16 cellular contexts compared by ENCODE assay signal in genomic region chr4:112152496-112152895, GRCh38. TPM values are rescaled to one million over a fixed set of nuclear protein-coding genes. Genes with fewer than 3 reads are reported as not detected.
DNase-seq lines count a peak whose midpoint lies in the region; ATAC-seq and TF ChIP-seq lines count a peak whose summit lies in the region.
"Had no signal": no experiment of that assay in that cellular context is flagged by ENCODE, and none has a peak within 500 bp of the region (broad histone marks: within the 10 kb centered on the region; RNA-seq: fewer than 3 reads in every experiment).

No MANE protein-coding gene starts in this region.

- no peaks in the 10 kb centered on the region for H3K27me3 ChIP-seq in DOHH2 (ENCODE audit: control insufficient read depth, low read length)
- no peaks in the 10 kb centered on the region for H3K27me3 ChIP-seq in naive thymus-derived CD4-positive, alpha-beta T cell (ENCODE audit: control insufficient read depth in 2 of 2, insufficient read depth in 2 of 2, low read length in 2 of 2)
- H3K27me3 ChIP-seq: SJSA1 had no signal

- no peaks in the 10 kb centered on the region for H3K27me3 Mint-ChIP-seq in activated T-cell treated with anti-CD3 and anti-CD28 coated beads, Interleukin-2, amount 50 U/mL, for 72 hours (ENCODE audit: low read depth)
- no peaks in the 10 kb centered on the region for H3K27me3 Mint-ChIP-seq in activated T-helper 17 cell treated with anti-CD3 and anti-CD28 coated beads, Interleukin-2, amount 50 U/mL, for 72 hours
- H3K27me3 Mint-ChIP-seq in naive thymus-derived CD4-positive, alpha-beta T cell: no peaks in the 10 kb centered on the region
- H3K27me3 Mint-ChIP-seq: CD8-positive, alpha-beta memory T cell had no signal

- peaks cover 72% of the 10 kb centered on the region for H3K4me1 Mint-ChIP-seq in activated T-cell treated with anti-CD3 and anti-CD28 coated beads, Interleukin-2, amount 50 U/mL, for 72 hours (ENCODE audit: low read depth)
- peaks cover 40% of the 10 kb centered on the region for H3K4me1 Mint-ChIP-seq in activated T-helper 17 cell treated with anti-CD3 and anti-CD28 coated beads, Interleukin-2, amount 50 U/mL, for 72 hours
- H3K4me1 Mint-ChIP-seq in naive thymus-derived CD4-positive, alpha-beta T cell: peaks cover 25 to 61% (median 48%) of the 10 kb centered on the region in 7 donors

- H3K4me1 ChIP-seq in DOHH2 (ENCODE audit: control insufficient read depth, low read length): peaks cover 70% of the 10 kb centered on the region
- H3K4me1 ChIP-seq in naive thymus-derived CD4-positive, alpha-beta T cell (ENCODE audit: control insufficient read depth in 2 of 2, insufficient read depth in 2 of 2, low read length in 2 of 2): peaks cover 0 to 15% of the 10 kb centered on the region in 2 donors
- H3K4me1 ChIP-seq: SJSA1 had no signal

- peak overlapping the region; percentile 74 to 82 for H3K4me3 Mint-ChIP-seq in activated T-cell treated with anti-CD3 and anti-CD28 coated beads, Interleukin-2, amount 50 U/mL, for 72 hours
- peak overlapping the region; percentile 76 for H3K4me3 Mint-ChIP-seq in activated T-helper 17 cell treated with anti-CD3 and anti-CD28 coated beads, Interleukin-2, amount 50 U/mL, for 72 hours
- H3K4me3 Mint-ChIP-seq in naive thymus-derived CD4-positive, alpha-beta T cell: peak overlapping the region in 4 of 10 donors; percentile 11 to 68 (median 54)

- peaks cover 0 to 8% of the 10 kb centered on the region in 2 donors for H3K36me3 Mint-ChIP-seq in activated T-cell treated with anti-CD3 and anti-CD28 coated beads, Interleukin-2, amount 50 U/mL, for 72 hours (ENCODE audit: insufficient read depth in 2 of 2)
- H3K36me3 Mint-ChIP-seq in activated T-helper 17 cell treated with anti-CD3 and anti-CD28 coated beads, Interleukin-2, amount 50 U/mL, for 72 hours (ENCODE audit: low read depth): peaks cover 30% of the 10 kb centered on the region
- peaks cover 0 to 4% (median 0%) of the 10 kb centered on the region in 5 donors for H3K36me3 Mint-ChIP-seq in naive thymus-derived CD4-positive, alpha-beta T cell

- DNase-seq in activated T-cell treated with anti-CD3 and anti-CD28 coated beads, Interleukin-2, amount 50 U/mL, for 72 hours: no peak
- DNase-seq in activated T-cell treated with anti-CD3 and anti-CD28 coated beads, Interleukin-2, amount 50 U/mL, for 48 hours: no peak
- DNase-seq in naive thymus-derived CD4-positive, alpha-beta T cell: no peak
- DNase-seq in D341Med (ENCODE audit: low spot score) (no peak), NCI-H82 treated with DMSO at 0.1 percent for 48 hours (lab: John Stamatoyannopoulos, UW; ENCODE audit: unreplicated experiment) (no peak)
- DNase-seq: ACHN; CD8-positive, alpha-beta memory T cell; DMS 273 treated with DMSO at 0.1 percent for 48 hours; EL; MM.1S; NCI-H1105 treated with DMSO at 0.1 percent for 48 hours; NCI-H187 had no signal

- TF ChIP-seq CTCF in DOHH2 (IDR thresholded peaks at IDR 0.05; ENCODE audit: low read depth, low read length, poor library complexity, severe bottlenecking): no peak

- H3K9me2 ChIP-seq in DOHH2 (replicated peaks; ENCODE audit: control insufficient read depth, low read length): no peaks in the 10 kb centered on the region

- H3K79me2 ChIP-seq in DOHH2 (ENCODE audit: control insufficient read depth, low read length): peaks cover 100% of the 10 kb centered on the region

- no peak overlapping the region for H3K27ac Mint-ChIP-seq in activated T-cell treated with anti-CD3 and anti-CD28 coated beads, Interleukin-2, amount 50 U/mL, for 72 hours
- peak overlapping the region; percentile 61 for H3K27ac Mint-ChIP-seq in activated T-helper 17 cell treated with anti-CD3 and anti-CD28 coated beads, Interleukin-2, amount 50 U/mL, for 72 hours
- peak overlapping the region in 7 of 9 donors; percentile 0 to 31 (median 12) for H3K27ac Mint-ChIP-seq in naive thymus-derived CD4-positive, alpha-beta T cell
- H3K27ac Mint-ChIP-seq: CD8-positive, alpha-beta memory T cell had no signal

- ATAC-seq in activated T-cell treated with anti-CD3 and anti-CD28 coated beads, Interleukin-2, amount 50 U/mL, for 72 hours (replicated peaks in 1 of 2): peak in 1 of 2 donors; percentile 32
- peak; percentile 63 for ATAC-seq in activated T-helper 17 cell treated with anti-CD3 and anti-CD28 coated beads, Interleukin-2, amount 50 U/mL, for 72 hours (replicated peaks)
- no peak for ATAC-seq in naive thymus-derived CD4-positive, alpha-beta T cell
- ATAC-seq in HG03457 (IDR thresholded peaks at IDR 0.05; ENCODE audit: unreplicated experiment): no peak

- POLR2A ChIA-PET in naive thymus-derived CD4-positive, alpha-beta T cell (lab: Charles Lee): no interaction called here

- no peak overlapping the region for H3K27ac ChIP-seq in DOHH2 (ENCODE audit: low read depth, low read length)
- H3K27ac ChIP-seq in naive thymus-derived CD4-positive, alpha-beta T cell (ENCODE audit: low read depth, low read length): no peak overlapping the region
- H3K27ac ChIP-seq: SJSA1 had no signal

- H3K4me2 ChIP-seq in DOHH2 (ENCODE audit: low read length): peak overlapping the region; percentile 40

- H3K9me3 ChIP-seq in DOHH2 (ENCODE audit: control insufficient read depth, insufficient read depth, low read length): 0 out of 2 replicates have a peak, but pooled peaks cover 3% of the 10 kb centered on the region
- H3K9me3 ChIP-seq in naive thymus-derived CD4-positive, alpha-beta T cell (ENCODE audit: control insufficient read depth in 2 of 3, low read length in 3 of 3): no peaks in the 10 kb centered on the region
- H3K9me3 ChIP-seq: SJSA1 had no signal

- CTCF ChIA-PET in naive thymus-derived CD4-positive, alpha-beta T cell (lab: Charles Lee): no interaction called here

- H3K36me3 ChIP-seq in DOHH2 (ENCODE audit: control insufficient read depth, low read length): peaks cover 88% of the 10 kb centered on the region
- no peaks in the 10 kb centered on the region for H3K36me3 ChIP-seq in naive thymus-derived CD4-positive, alpha-beta T cell (ENCODE audit: control insufficient read depth in 2 of 3, insufficient read depth in 3 of 3, low read length in 3 of 3)
- H3K36me3 ChIP-seq: SJSA1 had no signal

- no peaks in the 10 kb centered on the region for H3K9me3 Mint-ChIP-seq in activated T-cell treated with anti-CD3 and anti-CD28 coated beads, Interleukin-2, amount 50 U/mL, for 72 hours
- no peaks in the 10 kb centered on the region for H3K9me3 Mint-ChIP-seq in activated T-helper 17 cell treated with anti-CD3 and anti-CD28 coated beads, Interleukin-2, amount 50 U/mL, for 72 hours
- no peaks in the 10 kb centered on the region for H3K9me3 Mint-ChIP-seq in naive thymus-derived CD4-positive, alpha-beta T cell
- H3K9me3 Mint-ChIP-seq: CD8-positive, alpha-beta memory T cell had no signal

- peaks cover 13% of the 10 kb centered on the region; the same call in 1 of the 2 replicates for H4K20me1 ChIP-seq in DOHH2 (ENCODE audit: control insufficient read depth, insufficient read depth, low read depth, low read length)

- intact Hi-C loops in naive thymus-derived CD4-positive, alpha-beta T cell (cut with micrococcal nuclease): loop anchor here in 1 of 2 donors (2.0 kb wide), 1 partner anchor 16 kb away; no protein-coding TSS in a partner anchor

- no peak overlapping the region for H3K4me3 ChIP-seq in DOHH2 (ENCODE audit: low read length)
- H3K4me3 ChIP-seq in naive thymus-derived CD4-positive, alpha-beta T cell (ENCODE audit: low read length): no peak overlapping the region
- H3K4me3 ChIP-seq: SJSA1 had no signal

- 0 out of 2 replicates have a peak, but pooled peaks cover 4% of the 10 kb centered on the region for H3F3A ChIP-seq in DOHH2 (ENCODE audit: control insufficient read depth, insufficient read depth)

RNA-seq across cellular contexts. Expression of gene FAM241A, which starts 7.2 kb away (rescaled TPM):
- 1 to 10 TPM; 4.2 to 5.0 TPM for total RNA-seq in activated T-cell treated with anti-CD3 and anti-CD28 coated beads, Interleukin-2, amount 50 U/mL, for 72 hours
- total RNA-seq in activated T-helper 17 cell treated with anti-CD3 and anti-CD28 coated beads, Interleukin-2, amount 50 U/mL, for 72 hours: 1 to 10 TPM; 3.0 to 3.8 TPM
- 1 to 10 TPM; 1.2 to 2.4 (median 2.0) TPM for total RNA-seq in naive thymus-derived CD4-positive, alpha-beta T cell
- polyA plus RNA-seq in naive thymus-derived CD4-positive, alpha-beta T cell: 1 to 10 TPM; 2.0 to 2.3 TPM
